ENCODE assay signal across 21 cellular contexts in the genomic region with DNA sequence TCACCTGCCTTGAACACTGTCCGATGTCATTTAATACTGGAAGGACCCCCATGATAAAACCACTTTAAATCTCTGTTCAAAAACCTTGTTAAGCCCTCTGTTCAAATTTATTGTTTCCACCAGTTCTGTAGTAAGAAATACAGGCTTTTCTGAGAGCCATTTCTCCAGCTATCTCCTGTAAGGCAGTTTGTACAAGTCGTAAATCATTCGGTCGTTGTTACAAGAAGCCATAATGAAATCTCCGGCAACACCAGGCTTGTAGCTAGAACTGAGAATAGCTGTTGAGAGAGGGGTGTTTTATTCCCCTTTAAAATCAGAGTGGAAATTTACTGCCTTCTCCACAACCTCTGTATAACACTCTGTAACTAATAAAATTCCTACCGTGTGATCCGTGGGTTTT.
A peak's percentile ranks its signal among the peaks of the same experiment; 100 is the strongest.
DNase-seq lines count a peak whose midpoint lies in the region; ATAC-seq, FAIRE-seq and TF ChIP-seq lines count a peak whose summit lies in the region.
"Had no signal": no experiment of that assay in that cellular context is flagged by ENCODE, and none has a peak within 500 bp of the region (broad histone marks: within the 10 kb centered on the region; RNA-seq: fewer than 3 reads in every experiment).

No MANE protein-coding gene starts in this region.

- POLR2A ChIA-PET in K562 (lab: Yijun Ruan, JAX) = interaction anchor here (0.9 to 2.8 kb wide), 5 partner anchors 9 to 42 kb away, joined by 3 to 8 read pairs (median 5); no protein-coding TSS in a partner anchor

- no peak for FAIRE-seq in K562 (lab: Jason Lieb, UNC)
- FAIRE-seq: A204.1, HTR-8/SVneo had no signal

- H3K4me1 ChIP-seq in K562 (replicated peaks in 1 of 2; ENCODE audit: control insufficient read depth in 2 of 2, insufficient read depth in 2 of 2, low read length in 2 of 2) (no peaks in the 10 kb centered on the region; a peak in 1 of 5 replicates), neuron (ENCODE audit: insufficient read depth, low read length) (no peaks in the 10 kb centered on the region)
- H3K4me1 ChIP-seq: BLaER1, SJCRH30 had no signal

- H3K4me2 ChIP-seq in K562 (ENCODE audit: insufficient read depth, low read length) = no peak overlapping the region
- H3K4me2 ChIP-seq: BLaER1 had no signal

- DNase-seq in NCI-H1417 (lab: John Stamatoyannopoulos, UW) = peak in 2 of 3 experiments; percentile 22 to 73
- DNase-seq in NCI-H1417 treated with DMSO at 0.1 percent for 48 hours (lab: John Stamatoyannopoulos, UW) = no peak
- DNase-seq in NCI-H1930 (lab: John Stamatoyannopoulos, UW) = peak; percentile 25 to 70
- DNase-seq in K562 (ENCODE audit: extremely low read depth in 1 of 4, low spot score in 3 of 4) = peak in 2 of 4 experiments; percentile 6 to 12
- DNase-seq in DMS79 (lab: John Stamatoyannopoulos, UW) = no peak
- DNase-seq in NCI-H2081 treated with DMSO at 0.1 percent for 48 hours (lab: John Stamatoyannopoulos, UW) = no peak
- DNase-seq in NCI-H1436 (lab: John Stamatoyannopoulos, UW) = no peak
- DNase-seq: CD8-positive, alpha-beta T cell; GDM1; GM23248; HCEC 1CT; IMR-90; Karpas-422; NCI-H2171; NCI-H774; SJCRH30 had no signal

- no peak for TF ChIP-seq RAD21 in K562 (CRISPR knock-in tag; conservative IDR thresholded peaks at IDR 0.05 in 1 of 2, IDR thresholded peaks at IDR 0.05 in 1 of 2)

- no peak overlapping the region for H3K9ac ChIP-seq in K562 (ENCODE audit: insufficient read depth in 1 of 2, low read depth in 2 of 2, low read length in 2 of 2)
- H3K9ac ChIP-seq: BLaER1, GM23248 had no signal

- CTCF ChIA-PET in K562 (lab: Yijun Ruan, JAX; ENCODE audit: low intra/inter-chr PET ratio) = no interaction called here

- WGBS in K562 (ENCODE audit: insufficient coverage, low coverage, missing lambda C conversion rate) = 1% methylated on average over 7 of the region's 7 CpGs

- intact Hi-C loops in K562 (cut with micrococcal nuclease) = no loop called here

- no peak overlapping the region for H3K4me3 ChIP-seq in K562
- H3K4me3 ChIP-seq in neuron (ENCODE audit: low read length) = no peak overlapping the region
- H3K4me3 ChIP-seq: BLaER1, GM23248, SJCRH30 had no signal

- TF ChIP-seq EP300 in K562 (IDR thresholded peaks at IDR 0.05; ENCODE audit: low read length) = no peak

- in situ Hi-C loops in K562 (cut with MboI) = no loop called here

- H3K36me3 ChIP-seq in K562 (ENCODE audit: control insufficient read depth, insufficient read depth, low read length) (no peaks in the 10 kb centered on the region), neuron (ENCODE audit: insufficient read depth, low read length) (no peaks in the 10 kb centered on the region)
- H3K36me3 ChIP-seq: BLaER1, SJCRH30 had no signal

- TF ChIP-seq POLR2A in K562 (conservative IDR thresholded peaks at IDR 0.05) = no peak

- H3K27me3 ChIP-seq in K562 (ENCODE audit: control insufficient read depth in 2 of 2, insufficient read depth in 2 of 2, low read length in 2 of 2) (peaks cover 40 to 41% of the 10 kb centered on the region in 2 experiments), neuron (ENCODE audit: insufficient read depth, low read length) (no peaks in the 10 kb centered on the region)
- H3K27me3 ChIP-seq: BLaER1 had no signal

- ATAC-seq in K562 = no peak; the same call in 2 of the 3 replicates
- ATAC-seq: CD8-positive, alpha-beta T cell; Panc1 had no signal

- no peaks in the 10 kb centered on the region for H3K9me3 ChIP-seq in K562 (replicated peaks; ENCODE audit: control insufficient read depth, insufficient read depth, low read depth, low read length)
- no peaks in the 10 kb centered on the region for H3K9me3 ChIP-seq in neuron (ENCODE audit: low read length)
- H3K9me3 ChIP-seq: BLaER1, SJCRH30 had no signal

- H3K27ac ChIP-seq in K562 (ENCODE audit: extremely low read depth, low read depth, low read length) = no peak overlapping the region
- H3K27ac ChIP-seq: BLaER1, GM23248, SJCRH30 had no signal

- H3K79me2 ChIP-seq in K562 (ENCODE audit: control insufficient read depth, insufficient read depth, low read length) = no peaks in the 10 kb centered on the region

- H2AFZ ChIP-seq in K562 (ENCODE audit: low read depth, low read length) (no peak overlapping the region), neuron (ENCODE audit: low read depth, low read length) (peak overlapping the region; percentile 4)
- H2AFZ ChIP-seq: GM23248 had no signal

- H3K9me1 ChIP-seq in K562 (ENCODE audit: control insufficient read depth, insufficient read depth, low read length) = no peaks in the 10 kb centered on the region

- no peaks in the 10 kb centered on the region for H4K20me1 ChIP-seq in K562 (replicated peaks; ENCODE audit: control insufficient read depth, insufficient read depth, low read length)
- H4K20me1 ChIP-seq: BLaER1 had no signal

- BruUV-seq in K562 (replicated peaks; lab: Mats Ljungman, UMichigan) = no TSS peak

- TF ChIP-seq CTCF in K562 (IDR thresholded peaks at IDR 0.05 in 2 of 3, conservative IDR thresholded peaks at IDR 0.05 in 1 of 3; ENCODE audit: insufficient read depth in 2 of 3, low read depth in 1 of 3, low read length in 3 of 3) = no peak

TF ChIP-seq in K562, 482 proteins besides CTCF, POLR2A, EP300 and RAD21:
- TF ChIP-seq MEIS2 (IDR thresholded peaks at IDR 0.05; ENCODE audit: partially characterized antibody) (peak; percentile 94), SRSF3 (IDR thresholded peaks at IDR 0.05; ENCODE audit: insufficient read depth, low read length) (no peak), LEF1 (IDR thresholded peaks at IDR 0.05) (peak; percentile 28; the same call in 1 of the 2 replicates), NCOA2 (IDR thresholded peaks at IDR 0.05; ENCODE audit: partially characterized antibody in 2 of 2) (no peak), ZNF212 (CRISPR knock-in tag; IDR thresholded peaks at IDR 0.05) (no peak), PBX2 (CRISPR knock-in tag; IDR thresholded peaks at IDR 0.05; ENCODE audit: low read depth) (no peak), PBX2 (tag; conservative IDR thresholded peaks at IDR 0.05; ENCODE audit: low read depth) (peak; percentile 85), U2AF2 (optimal IDR thresholded peaks at IDR 0.05; ENCODE audit: low read depth, low read length) (no peak), CGGBP1 (CRISPR knock-in tag; IDR thresholded peaks at IDR 0.05) (no peak), CEBPG (CRISPR knock-in tag; IDR thresholded peaks at IDR 0.05) (no peak), CEBPG (tag; conservative IDR thresholded peaks at IDR 0.05 in 1 of 2, IDR thresholded peaks at IDR 0.05 in 1 of 2) (peak in 1 of 2 experiments; percentile 48; a peak in 1 of 4 replicates)
- TF ChIP-seq, protein P1, sequence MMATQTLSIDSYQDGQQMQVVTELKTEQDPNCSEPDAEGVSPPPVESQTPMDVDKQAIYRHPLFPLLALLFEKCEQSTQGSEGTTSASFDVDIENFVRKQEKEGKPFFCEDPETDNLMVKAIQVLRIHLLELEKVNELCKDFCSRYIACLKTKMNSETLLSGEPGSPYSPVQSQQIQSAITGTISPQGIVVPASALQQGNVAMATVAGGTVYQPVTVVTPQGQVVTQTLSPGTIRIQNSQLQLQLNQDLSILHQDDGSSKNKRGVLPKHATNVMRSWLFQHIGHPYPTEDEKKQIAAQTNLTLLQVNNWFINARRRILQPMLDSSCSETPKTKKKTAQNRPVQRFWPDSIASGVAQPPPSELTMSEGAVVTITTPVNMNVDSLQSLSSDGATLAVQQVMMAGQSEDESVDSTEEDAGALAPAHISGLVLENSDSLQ (IDR thresholded peaks at IDR 0.05) = peak; percentile 90

Comparison
In these comparisons a context has a peak if more than half of its experiments do, and no peak if none do; other contexts are left out.
1. DNase-seq: peak in NCI-H1417 (2 of 3) and NCI-H1930 (2 of 2); none in NCI-H1417 treated with DMSO at 0.1 percent for 48 hours (single experiment), DMS79 (single experiment), NCI-H2081 treated with DMSO at 0.1 percent for 48 hours (single experiment) and NCI-H1436 (single experiment).